ENCODE assay signal across 8 cellular contexts in the genomic region with DNA sequence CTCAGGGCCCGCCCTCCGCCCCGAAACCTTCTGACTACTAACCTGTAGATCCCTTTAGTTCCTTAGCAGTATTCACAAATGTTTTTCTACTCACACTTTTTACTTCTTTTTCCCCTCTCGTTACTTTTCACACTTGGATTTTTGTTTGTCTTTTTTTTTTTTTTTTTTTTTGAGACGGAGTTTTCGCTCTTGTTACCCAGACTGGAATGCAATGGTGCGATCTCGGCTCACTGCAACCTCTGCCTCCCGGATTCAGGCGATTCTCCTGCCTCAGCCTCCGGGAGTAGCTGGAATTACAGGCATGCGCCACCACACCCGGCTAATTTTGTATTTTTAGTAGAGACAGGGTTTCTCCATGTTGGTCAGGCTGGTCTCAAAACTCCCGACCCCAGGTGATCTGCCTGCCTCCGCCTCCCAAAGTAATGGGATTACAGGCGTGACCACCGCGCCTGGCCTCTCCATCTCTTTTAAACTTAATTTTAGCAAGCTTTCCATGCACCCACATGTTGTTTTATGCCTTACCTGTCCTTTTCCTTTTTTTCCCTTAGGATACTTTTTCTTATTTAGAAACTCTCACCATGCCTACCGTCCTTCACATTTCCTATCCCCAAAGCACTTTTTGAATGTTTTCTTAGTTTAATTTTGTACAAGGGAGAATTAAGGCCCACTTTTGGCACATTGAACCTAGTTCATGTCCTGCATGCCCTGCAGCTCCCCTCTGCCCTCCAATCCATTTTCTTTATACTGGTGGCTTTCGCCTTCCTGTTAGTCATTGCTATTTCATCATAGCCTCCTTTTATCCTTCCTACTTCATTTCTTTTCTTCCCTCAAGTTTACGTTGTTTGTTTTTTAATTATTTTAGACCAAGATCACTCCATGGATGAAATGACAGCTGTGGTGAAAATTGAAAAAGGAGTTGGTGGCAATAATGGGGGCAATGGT. TPM values are rescaled to one million over a fixed set of nuclear protein-coding genes. Genes with fewer than 3 reads are reported as not detected.
A peak's percentile ranks its signal among the peaks of the same experiment; 100 is the strongest.
DNase-seq lines count a peak whose midpoint lies in the region; ATAC-seq and TF ChIP-seq lines count a peak whose summit lies in the region.

No MANE protein-coding gene starts in this region.

- H3F3A ChIP-seq in smooth muscle cell (ENCODE audit: low read depth): peaks cover 7% of the 10 kb centered on the region

- TF ChIP-seq CTCF in smooth muscle cell (IDR thresholded peaks at IDR 0.05; ENCODE audit: borderline replicate concordance, insufficient read depth, poor library complexity, severe bottlenecking): no peak

- H3K4me1 ChIP-seq in smooth muscle cell (ENCODE audit: low read depth): peaks cover 34% of the 10 kb centered on the region

- H3K4me3 Mint-ChIP-seq in activated CD8-positive, alpha-beta T cell treated with anti-CD3 and anti-CD28 coated beads, Interleukin-2, amount 10 ng/mL, durations not matched to agents 7 days and 5 days: peak overlapping the region; percentile 94

- H3K4me2 ChIP-seq in smooth muscle cell: peak overlapping the region; percentile 85

- peaks cover 38% of the 10 kb centered on the region for H3K36me3 Mint-ChIP-seq in activated CD8-positive, alpha-beta T cell treated with anti-CD3 and anti-CD28 coated beads, Interleukin-2, amount 10 ng/mL, durations not matched to agents 7 days and 5 days (ENCODE audit: low read depth)

- WGBS in smooth muscle cell (ENCODE audit: low lambda C conversion rate): 5% methylated on average over 21 of the region's 21 CpGs

- H3K27ac ChIP-seq in smooth muscle cell (ENCODE audit: low read depth): peak overlapping the region; percentile 100

- DNase-seq in Right ventricle myocardium superior (peak; percentile 45), left cardiac atrium (no peak), smooth muscle cell (lab: John Stamatoyannopoulos, UW; ENCODE audit: unreplicated experiment) (no peak), NCI-H2171 (lab: John Stamatoyannopoulos, UW) (no peak)
- no peak for DNase-seq in activated CD8-positive, alpha-beta T cell treated with anti-CD3 and anti-CD28 coated beads, Interleukin-2, amount 10 ng/mL, durations not matched to agents 7 days and 5 days

- no peak for ATAC-seq in Right ventricle myocardium superior (ENCODE audit: poor library complexity)
- ATAC-seq in left cardiac atrium: no peak
- no peak for ATAC-seq in activated CD8-positive, alpha-beta T cell treated with anti-CD3 and anti-CD28 coated beads, Interleukin-2, amount 10 ng/mL, durations not matched to agents 7 days and 5 days
- no peak for ATAC-seq in GM19324 (IDR thresholded peaks at IDR 0.05; ENCODE audit: low FRiP score, unreplicated experiment)
- ATAC-seq in HG02973 (IDR thresholded peaks at IDR 0.05; ENCODE audit: unreplicated experiment): no peak

- peak overlapping the region; percentile 93 for H3K27ac Mint-ChIP-seq in activated CD8-positive, alpha-beta T cell treated with anti-CD3 and anti-CD28 coated beads, Interleukin-2, amount 10 ng/mL, durations not matched to agents 7 days and 5 days

- H3K4me3 ChIP-seq in iPS-11a (ENCODE audit: low read depth, low read length) (peak overlapping the region; percentile 53), smooth muscle cell (peak overlapping the region; percentile 82)

- no peaks in the 10 kb centered on the region for H3K9me3 Mint-ChIP-seq in activated CD8-positive, alpha-beta T cell treated with anti-CD3 and anti-CD28 coated beads, Interleukin-2, amount 10 ng/mL, durations not matched to agents 7 days and 5 days (ENCODE audit: insufficient read depth)

- intact Hi-C loops in Right ventricle myocardium superior (cut with DNase I) (no loop called here), left cardiac atrium (cut with DNase I) (loop anchor here in 1 of 2 donors (2.0 kb wide), 1 partner anchor 56 kb away; no protein-coding TSS in a partner anchor)

- no peak overlapping the region for H2AFZ ChIP-seq in smooth muscle cell (ENCODE audit: low read depth)

- H3K9me3 ChIP-seq in smooth muscle cell (replicated peaks; ENCODE audit: low read depth): no peaks in the 10 kb centered on the region

- H3K9ac ChIP-seq in smooth muscle cell (ENCODE audit: low read depth): peak overlapping the region; percentile 46

- H3K79me2 ChIP-seq in smooth muscle cell (ENCODE audit: low read depth): peaks cover 47% of the 10 kb centered on the region

- POLR2A ChIA-PET in activated CD8-positive, alpha-beta T cell treated with anti-CD3 and anti-CD28 coated beads, Interleukin-2, amount 10 ng/mL, durations not matched to agents 7 days and 5 days (lab: Charles Lee): interaction anchor here (0.6 to 1.3 kb wide), 4 partner anchors 29 to 120 kb away, joined by 3 to 12 read pairs (median 4); a partner anchor contains a TSS

- peaks cover 40% of the 10 kb centered on the region for H3K4me1 Mint-ChIP-seq in activated CD8-positive, alpha-beta T cell treated with anti-CD3 and anti-CD28 coated beads, Interleukin-2, amount 10 ng/mL, durations not matched to agents 7 days and 5 days (ENCODE audit: low read depth)

- no peaks in the 10 kb centered on the region for H3K27me3 ChIP-seq in smooth muscle cell (ENCODE audit: low read depth)

- CTCF ChIA-PET in activated CD8-positive, alpha-beta T cell treated with anti-CD3 and anti-CD28 coated beads, Interleukin-2, amount 10 ng/mL, durations not matched to agents 7 days and 5 days (lab: Charles Lee): interaction anchor here (0.6 to 5.2 kb wide), 22 partner anchors 11 to 222 kb away, joined by 3 to 91 read pairs (median 4); a partner anchor contains a TSS

- no peaks in the 10 kb centered on the region for H3K27me3 Mint-ChIP-seq in activated CD8-positive, alpha-beta T cell treated with anti-CD3 and anti-CD28 coated beads, Interleukin-2, amount 10 ng/mL, durations not matched to agents 7 days and 5 days (ENCODE audit: low read depth)

- H3K36me3 ChIP-seq in smooth muscle cell (ENCODE audit: low read depth): no peaks in the 10 kb centered on the region

- peaks cover 53% of the 10 kb centered on the region for H4K20me1 ChIP-seq in smooth muscle cell (ENCODE audit: low read depth)

RNA-seq across cellular contexts. Expression of a gene that starts 1.1 kb away (rescaled TPM):
- 26.3 TPM for total RNA-seq in Right ventricle myocardium superior
- total RNA-seq in left cardiac atrium: 10 to 100 TPM; 31.3 to 33.4 TPM
- total RNA-seq in activated CD8-positive, alpha-beta T cell treated with anti-CD3 and anti-CD28 coated beads, Interleukin-2, amount 10 ng/mL, durations not matched to agents 7 days and 5 days: 10 to 100 TPM; 72.2 to 76.5 TPM
- total RNA-seq in smooth muscle cell: 48.6 and 51.5 TPM in 2 replicates
- 10.1 and 10.2 TPM in 2 replicates for polyA plus RNA-seq in smooth muscle cell

RNA-seq across cellular contexts. Expression of a gene that starts 42.6 kb away (rescaled TPM):
- total RNA-seq in Right ventricle myocardium superior: not detected
- total RNA-seq in left cardiac atrium: under 1 TPM in 1 of 2 donors, not detected in 1; 0.34 TPM
- not detected for total RNA-seq in activated CD8-positive, alpha-beta T cell treated with anti-CD3 and anti-CD28 coated beads, Interleukin-2, amount 10 ng/mL, durations not matched to agents 7 days and 5 days
- total RNA-seq in smooth muscle cell: not detected in 2 replicates
- polyA plus RNA-seq in smooth muscle cell: 0.49 TPM in 1 of 2 replicates, not detected in the other

RNA-seq across cellular contexts. Expression of a gene that starts 44.9 kb away (rescaled TPM):
- not detected for total RNA-seq in Right ventricle myocardium superior
- total RNA-seq in left cardiac atrium: not detected
- total RNA-seq in activated CD8-positive, alpha-beta T cell treated with anti-CD3 and anti-CD28 coated beads, Interleukin-2, amount 10 ng/mL, durations not matched to agents 7 days and 5 days: not detected
- total RNA-seq in smooth muscle cell: 0.04 and 0.40 TPM in 2 replicates
- 0.38 TPM in 1 of 2 replicates, not detected in the other for polyA plus RNA-seq in smooth muscle cell

RNA-seq across cellular contexts. Expression of a gene that starts 59.7 kb away (rescaled TPM):
- 40.9 TPM for total RNA-seq in Right ventricle myocardium superior
- total RNA-seq in left cardiac atrium: 10 to 100 TPM; 35.7 to 40.3 TPM
- total RNA-seq in activated CD8-positive, alpha-beta T cell treated with anti-CD3 and anti-CD28 coated beads, Interleukin-2, amount 10 ng/mL, durations not matched to agents 7 days and 5 days: 10 to 100 TPM; 67.5 to 67.9 TPM
- 56.8 and 57.3 TPM in 2 replicates for total RNA-seq in smooth muscle cell
- 58.3 and 65.7 TPM in 2 replicates for polyA plus RNA-seq in smooth muscle cell
